17 cellular contexts compared by ENCODE assay signal in genomic region chr10:61847087-61847486, GRCh38. TPM values are rescaled to one million over a fixed set of nuclear protein-coding genes. Genes with fewer than 3 reads are reported as not detected.
DNase-seq lines count a peak whose midpoint lies in the region; ATAC-seq, FAIRE-seq and TF ChIP-seq lines count a peak whose summit lies in the region.
"Had no signal": no experiment of that assay in that cellular context is flagged by ENCODE, and none has a peak within 500 bp of the region (broad histone marks: within the 10 kb centered on the region; RNA-seq: fewer than 3 reads in every experiment).

No MANE protein-coding gene starts in this region.

- no peak overlapping the region for H3K4me2 ChIP-seq in DND-41 (ENCODE audit: insufficient read depth, low read length)
- H3K4me2 ChIP-seq: PC-9 had no signal

- no peaks in the 10 kb centered on the region for H4K20me1 ChIP-seq in DND-41 (ENCODE audit: insufficient read depth, low read length)

- POLR2A ChIA-PET in A673 (lab: Charles Lee; ENCODE audit: low non-redundant PET), result interaction anchor here (0.8 kb wide), 1 partner anchor 13 kb away, joined by 3 read pairs; no protein-coding TSS in a partner anchor

- H3K27ac ChIP-seq in A673 (ENCODE audit: low read depth, low read length, poor library complexity, severe bottlenecking) (no peak overlapping the region), DND-41 (ENCODE audit: low read length) (no peak overlapping the region), SK-N-MC (peak overlapping the region; percentile 26; the same call in 1 of the 2 replicates), stomach (no peak overlapping the region)
- H3K27ac ChIP-seq: PC-9 had no signal

- no peaks in the 10 kb centered on the region for H3K79me2 ChIP-seq in DND-41 (ENCODE audit: insufficient read depth, low read length)

- H3K36me3 ChIP-seq in A673 (ENCODE audit: insufficient read depth, low read length, poor library complexity, severe bottlenecking) (no peaks in the 10 kb centered on the region), DND-41 (ENCODE audit: insufficient read depth, low read length) (no peaks in the 10 kb centered on the region), SK-N-MC (ENCODE audit: insufficient read depth, low read length) (no peaks in the 10 kb centered on the region), stomach (no peaks in the 10 kb centered on the region)

- peak; percentile 31 for DNase-seq in A673 (ENCODE audit: low spot score)
- DNase-seq in DND-41, result no peak
- no peak for DNase-seq in SK-N-MC (ENCODE audit: low read depth, low spot score)
- DNase-seq in foreskin melanocyte, result peak; percentile 71
- no peak for DNase-seq in D721Med (ENCODE audit: insufficient read length, low spot score)
- no peak for DNase-seq in stomach
- no peak for DNase-seq in GM19240 (ENCODE audit: insufficient read length, low spot score)
- DNase-seq in DMS79 treated with DMSO at 0.1 percent for 48 hours (lab: John Stamatoyannopoulos, UW), result no peak
- DNase-seq: ACHN, AML-193, DMS53, H9, NCI-H1436 treated with DMSO at 0.1 percent for 48 hours, NCI-H2081, NCI-H510A treated with DMSO at 0.1 percent for 48 hours, PC-9 had no signal

- H3K4me3 ChIP-seq in A673 (ENCODE audit: low read depth, low read length, poor library complexity, severe bottlenecking), result no peak overlapping the region
- no peak overlapping the region for H3K4me3 ChIP-seq in DND-41 (ENCODE audit: low read depth in 1 of 2, low read length in 2 of 2)
- H3K4me3 ChIP-seq in SK-N-MC, result no peak overlapping the region
- no peak overlapping the region for H3K4me3 ChIP-seq in stomach
- H3K4me3 ChIP-seq: PC-9 had no signal

- no peak for TF ChIP-seq CTCF in A673 (conservative IDR thresholded peaks at IDR 0.05; ENCODE audit: low read depth, low read length)
- TF ChIP-seq CTCF in DND-41 (IDR thresholded peaks at IDR 0.05; ENCODE audit: borderline replicate concordance, extremely low read depth, low read length, poor library complexity, severe bottlenecking), result no peak
- TF ChIP-seq CTCF in D721Med (IDR thresholded peaks at IDR 0.05; ENCODE audit: insufficient read depth, missing control alignments), result no peak
- no peak for TF ChIP-seq CTCF in stomach (IDR thresholded peaks at IDR 0.05)

- WGBS in stomach, 5 donors, result 66 to 76% (median 72%) methylated on average over 2 of the region's 2 CpGs

- H3K9ac ChIP-seq in DND-41 (ENCODE audit: low read depth, low read length) (no peak overlapping the region), SK-N-MC (ENCODE audit: insufficient read length) (no peak overlapping the region)

- no peak for TF ChIP-seq EP300 in stomach (IDR thresholded peaks at IDR 0.05)

- intact Hi-C loops in A673 (cut with micrococcal nuclease; ENCODE audit: unreplicated experiment) (no loop called here), stomach (cut with DNase I; ENCODE audit: low total_unique reads) (no loop called here)

- H3K27me3 ChIP-seq in A673 (replicated peaks; ENCODE audit: insufficient read depth, low read depth, low read length, poor library complexity) (no peaks in the 10 kb centered on the region), DND-41 (ENCODE audit: insufficient read depth, low read length, poor library complexity) (no peaks in the 10 kb centered on the region), stomach (no peaks in the 10 kb centered on the region)

- CTCF ChIA-PET in A673 (lab: Charles Lee), result no interaction called here

- no peak for TF ChIP-seq POLR2A in stomach (IDR thresholded peaks at IDR 0.05)

- no peak for FAIRE-seq in D721Med (lab: Jason Lieb, UNC)
- FAIRE-seq: HTR-8/SVneo had no signal

- BruUV-seq in A673 (replicated peaks; lab: Mats Ljungman, UMichigan), result no TSS peak

- H3K4me1 ChIP-seq in A673 (ENCODE audit: insufficient read depth, low read length, poor library complexity, severe bottlenecking), result peaks cover 12% of the 10 kb centered on the region
- H3K4me1 ChIP-seq in DND-41 (ENCODE audit: insufficient read depth, low read length), result no peaks in the 10 kb centered on the region
- peaks cover 5 to 18% (median 10%) of the 10 kb centered on the region in 4 donors for H3K4me1 ChIP-seq in stomach

- no peak overlapping the region for H2AFZ ChIP-seq in DND-41 (ENCODE audit: low read depth, low read length)
- H2AFZ ChIP-seq: PC-9 had no signal

- peak; percentile 33; the same call in 1 of the 3 replicates for ATAC-seq in DND-41 (ENCODE audit: insufficient read depth, low read depth)

- H3K9me3 ChIP-seq in A673 (ENCODE audit: low read depth, low read length, poor library complexity, severe bottlenecking) (no peaks in the 10 kb centered on the region), DND-41 (ENCODE audit: insufficient read depth, low read length, severe bottlenecking) (no peaks in the 10 kb centered on the region), SK-N-MC (ENCODE audit: low read depth, low read length) (no peaks in the 10 kb centered on the region), stomach (no peaks in the 10 kb centered on the region)

RNA-seq across cellular contexts. Expression of gene ARID5B, which starts 54.4 kb away (rescaled TPM):
- total RNA-seq in A673 (2021) (29.0 and 29.7 TPM in 2 replicates), stomach (10 to 100 TPM in 4 of 5 donors, 1 to 10 TPM in 1; 8.7 to 64.2 (median 21.9) TPM)
- 1 to 10 TPM; 5.4 to 8.2 (median 5.9) TPM for polyA plus RNA-seq in stomach

Comparison
In these comparisons a context has a peak if more than half of its experiments do, and no peak if none do; other contexts are left out.
1. DNase-seq: peak in A673 (single experiment) and foreskin melanocyte (single experiment); none in DND-41 (single experiment), SK-N-MC (single experiment), D721Med (single experiment), stomach (single experiment), GM19240 (single experiment) and DMS79 treated with DMSO at 0.1 percent for 48 hours (single experiment).